8 cellular contexts compared by ENCODE assay signal in genomic region chr3:141875893-141876380, GRCh38. TPM values are rescaled to one million over a fixed set of nuclear protein-coding genes. Genes with fewer than 3 reads are reported as not detected.
DNase-seq lines count a peak whose midpoint lies in the region; ATAC-seq and TF ChIP-seq lines count a peak whose summit lies in the region.

No MANE protein-coding gene starts in this region.

- intact Hi-C loops in activated T-helper 1 cell treated with anti-CD3 and anti-CD28 coated beads, Interleukin-12 subunit alpha, Interleukin-12 subunit beta, Interleukin-2, Interleukin-4 antibody, amounts not matched to agents 30 ng/mL and 10 ng/mL and 1 ng/mL, durations not matched to agents 14 hours and 24 hours and 36 hours (cut with micrococcal nuclease): loop anchor here (1.0 to 10.0 kb wide), 15 partner anchors 37 to 1126 kb away; partner anchors contain the start of genes GK5, PXYLP1, RASA2 and RNF7

- peaks cover 7% of the 10 kb centered on the region for H3K4me1 ChIP-seq in foreskin keratinocyte
- peaks cover 13 to 17% of the 10 kb centered on the region in 2 experiments for H3K4me1 ChIP-seq in neutrophil (ENCODE audit: control insufficient read depth in 1 of 2, insufficient read depth in 1 of 2, low read depth in 1 of 2, low read length in 1 of 2)

- no peaks in the 10 kb centered on the region for H3K9me3 Mint-ChIP-seq in activated T-helper 1 cell treated with anti-CD3 and anti-CD28 coated beads, Interleukin-12 subunit alpha, Interleukin-12 subunit beta, Interleukin-2, Interleukin-4 antibody, amounts not matched to agents 30 ng/mL and 10 ng/mL and 1 ng/mL, durations not matched to agents 14 hours and 24 hours and 36 hours

- H3K4me3 ChIP-seq in neutrophil (ENCODE audit: low read depth in 1 of 2, low read length in 1 of 2): peak overlapping the region; percentile 65 to 76

- no peaks in the 10 kb centered on the region for H3K36me3 ChIP-seq in neutrophil

- peaks cover 20% of the 10 kb centered on the region for H3K36me3 Mint-ChIP-seq in activated T-helper 1 cell treated with anti-CD3 and anti-CD28 coated beads, Interleukin-12 subunit alpha, Interleukin-12 subunit beta, Interleukin-2, Interleukin-4 antibody, amounts not matched to agents 30 ng/mL and 10 ng/mL and 1 ng/mL, durations not matched to agents 14 hours and 24 hours and 36 hours (ENCODE audit: low read depth)

- H3K27ac ChIP-seq in foreskin keratinocyte (peak overlapping the region; percentile 42), neutrophil (peak overlapping the region; percentile 88)

- TF ChIP-seq CTCF in foreskin keratinocyte (conservative IDR thresholded peaks at IDR 0.05) (no peak), neutrophil (IDR thresholded peaks at IDR 0.05) (no peak)

- peak overlapping the region; percentile 92 for H3K4me3 Mint-ChIP-seq in activated T-helper 1 cell treated with anti-CD3 and anti-CD28 coated beads, Interleukin-12 subunit alpha, Interleukin-12 subunit beta, Interleukin-2, Interleukin-4 antibody, amounts not matched to agents 30 ng/mL and 10 ng/mL and 1 ng/mL, durations not matched to agents 14 hours and 24 hours and 36 hours

- DNase-seq in AML-193 (lab: John Stamatoyannopoulos, UW) (peak; percentile 77 to 89), NCI-H774 (lab: John Stamatoyannopoulos, UW) (peak; percentile 59), foreskin keratinocyte (peak; percentile 56 to 68), cerebellar nuclear complex (lab: John Stamatoyannopoulos, UW) (no peak)
- DNase-seq in activated T-helper 1 cell treated with anti-CD3 and anti-CD28 coated beads, Interleukin-12 subunit alpha, Interleukin-12 subunit beta, Interleukin-2, Interleukin-4 antibody, amounts not matched to agents 30 ng/mL and 10 ng/mL and 1 ng/mL, durations not matched to agents 14 hours and 24 hours and 36 hours (ENCODE audit: low spot score): no peak

- H3K27ac Mint-ChIP-seq in activated T-helper 1 cell treated with anti-CD3 and anti-CD28 coated beads, Interleukin-12 subunit alpha, Interleukin-12 subunit beta, Interleukin-2, Interleukin-4 antibody, amounts not matched to agents 30 ng/mL and 10 ng/mL and 1 ng/mL, durations not matched to agents 14 hours and 24 hours and 36 hours: peak overlapping the region; percentile 90

- H3K9me3 ChIP-seq in neutrophil: no peaks in the 10 kb centered on the region

- ATAC-seq in GM18519 (IDR thresholded peaks at IDR 0.05; ENCODE audit: low FRiP score, unreplicated experiment) (peak; percentile 8), HG03045 (IDR thresholded peaks at IDR 0.05; ENCODE audit: unreplicated experiment) (peak; percentile 55), foreskin keratinocyte (peak; percentile 79)

- peaks cover 2% of the 10 kb centered on the region for H3K27me3 Mint-ChIP-seq in activated T-helper 1 cell treated with anti-CD3 and anti-CD28 coated beads, Interleukin-12 subunit alpha, Interleukin-12 subunit beta, Interleukin-2, Interleukin-4 antibody, amounts not matched to agents 30 ng/mL and 10 ng/mL and 1 ng/mL, durations not matched to agents 14 hours and 24 hours and 36 hours (ENCODE audit: insufficient read depth)

- H3K4me1 Mint-ChIP-seq in activated T-helper 1 cell treated with anti-CD3 and anti-CD28 coated beads, Interleukin-12 subunit alpha, Interleukin-12 subunit beta, Interleukin-2, Interleukin-4 antibody, amounts not matched to agents 30 ng/mL and 10 ng/mL and 1 ng/mL, durations not matched to agents 14 hours and 24 hours and 36 hours (ENCODE audit: low read depth): peaks cover 30% of the 10 kb centered on the region

- no peaks in the 10 kb centered on the region for H3K27me3 ChIP-seq in foreskin keratinocyte
- H3K27me3 ChIP-seq in neutrophil: peaks cover 18% of the 10 kb centered on the region

RNA-seq across cellular contexts. Expression of gene ATP1B3, which starts 0.5 kb away (rescaled TPM):
- 197 and 231 TPM in 2 replicates for total RNA-seq in activated T-helper 1 cell treated with anti-CD3 and anti-CD28 coated beads, Interleukin-12 subunit alpha, Interleukin-12 subunit beta, Interleukin-2, Interleukin-4 antibody, amounts not matched to agents 30 ng/mL and 10 ng/mL and 1 ng/mL, durations not matched to agents 14 hours and 24 hours and 36 hours
- 129 and 156 TPM in 2 replicates for total RNA-seq in foreskin keratinocyte
- polyA plus RNA-seq in foreskin keratinocyte: 185 and 222 TPM in 2 replicates

Comparison
In these comparisons a context has a peak if more than half of its experiments do, and no peak if none do; other contexts are left out.
1. DNase-seq: peak in AML-193 (2 of 2), NCI-H774 (single experiment) and foreskin keratinocyte (2 of 2); none in activated T-helper 1 cell treated with anti-CD3 and anti-CD28 coated beads, Interleukin-12 subunit alpha, Interleukin-12 subunit beta, Interleukin-2, Interleukin-4 antibody, amounts not matched to agents 30 ng/mL and 10 ng/mL and 1 ng/mL, durations not matched to agents 14 hours and 24 hours and 36 hours (single experiment) and cerebellar nuclear complex (0 of 2).
2. ATAC-seq: peak in every context shown above with its lines; median percentile 79 in foreskin keratinocyte; 55 in HG03045; 8 in GM18519.